In genomic region chr19:43799502-43800142, GRCh38 we compare ENCODE assay signal across 10 cellular contexts. TPM values are rescaled to one million over a fixed set of nuclear protein-coding genes. Genes with fewer than 3 reads are reported as not detected.
DNase-seq lines count a peak whose midpoint lies in the region; ATAC-seq and TF ChIP-seq lines count a peak whose summit lies in the region.
"Had no signal": no experiment of that assay in that cellular context is flagged by ENCODE, and none has a peak within 500 bp of the region (broad histone marks: within the 10 kb centered on the region; RNA-seq: fewer than 3 reads in every experiment).

No MANE protein-coding gene starts in this region.

- no peaks in the 10 kb centered on the region for H3K9me3 Mint-ChIP-seq in dendritic cell treated with granulocyte-macrophage colony-stimulating factor and Interleukin-4, amounts not matched to agents 40 ng/mL and 50 ng/mL, for 4 days
- no peaks in the 10 kb centered on the region for H3K9me3 Mint-ChIP-seq in natural killer cell

- peaks cover 53% of the 10 kb centered on the region for H3K27me3 Mint-ChIP-seq in dendritic cell treated with granulocyte-macrophage colony-stimulating factor and Interleukin-4, amounts not matched to agents 40 ng/mL and 50 ng/mL, for 4 days
- peaks cover 5 to 33% of the 10 kb centered on the region in 2 donors for H3K27me3 Mint-ChIP-seq in natural killer cell (ENCODE audit: low read depth in 2 of 2)

- ATAC-seq in natural killer cell: no peak

- H3K36me3 Mint-ChIP-seq in dendritic cell treated with granulocyte-macrophage colony-stimulating factor and Interleukin-4, amounts not matched to agents 40 ng/mL and 50 ng/mL, for 4 days (ENCODE audit: low read depth): no peaks in the 10 kb centered on the region
- no peaks in the 10 kb centered on the region for H3K36me3 Mint-ChIP-seq in natural killer cell

- intact Hi-C loops in dendritic cell treated with granulocyte-macrophage colony-stimulating factor and Interleukin-4, amounts not matched to agents 40 ng/mL and 50 ng/mL, for 4 days (cut with micrococcal nuclease): no loop called here
- intact Hi-C loops in natural killer cell (cut with micrococcal nuclease): no loop called here

- H3K27ac Mint-ChIP-seq in dendritic cell treated with granulocyte-macrophage colony-stimulating factor and Interleukin-4, amounts not matched to agents 40 ng/mL and 50 ng/mL, for 4 days: no peak overlapping the region
- H3K27ac Mint-ChIP-seq in natural killer cell: peak overlapping the region in 1 of 2 donors; percentile 42

- peaks cover 39% of the 10 kb centered on the region for H3K4me1 Mint-ChIP-seq in dendritic cell treated with granulocyte-macrophage colony-stimulating factor and Interleukin-4, amounts not matched to agents 40 ng/mL and 50 ng/mL, for 4 days (ENCODE audit: low read depth)
- H3K4me1 Mint-ChIP-seq in natural killer cell: peaks cover 0 to 13% of the 10 kb centered on the region in 2 donors

- H3K4me3 Mint-ChIP-seq in dendritic cell treated with granulocyte-macrophage colony-stimulating factor and Interleukin-4, amounts not matched to agents 40 ng/mL and 50 ng/mL, for 4 days: peak overlapping the region; percentile 74
- H3K4me3 Mint-ChIP-seq in natural killer cell: peak overlapping the region; percentile 81

- DNase-seq in DMS53 treated with DMSO at 0.1 percent for 48 hours (lab: John Stamatoyannopoulos, UW; ENCODE audit: unreplicated experiment) (peak; percentile 35), NCI-H146 (lab: John Stamatoyannopoulos, UW) (peak; percentile 81), natural killer cell (no peak), Ammon's horn (ENCODE audit: low spot score) (no peak), NCI-H2171 treated with DMSO at 0.1 percent for 48 hours (lab: John Stamatoyannopoulos, UW) (no peak), HuH-7.5 (ENCODE audit: low spot score) (no peak)
- DNase-seq: cortex of kidney, NCI-H2227 treated with DMSO at 0.1 percent for 48 hours, ovary had no signal

- no peak for TF ChIP-seq CTCF in natural killer cell (IDR thresholded peaks at IDR 0.05)

RNA-seq across cellular contexts. Expression of gene LYPD5, which starts 2.6 kb away (rescaled TPM):
- total RNA-seq in natural killer cell: not detected

RNA-seq across cellular contexts. Expression of gene KCNN4, which starts 18.8 kb away (rescaled TPM):
- total RNA-seq in natural killer cell: 1 to 10 TPM in 2 of 3 donors, under 1 TPM in 1; 0.72 to 7.1 (median 1.4) TPM

RNA-seq across cellular contexts. Expression of gene ZNF283, which starts 27.5 kb away (rescaled TPM):
- total RNA-seq in natural killer cell: 1 to 10 TPM; 4.1 to 8.0 (median 7.1) TPM

RNA-seq across cellular contexts. Expression of gene SMG9, which starts 44.9 kb away (rescaled TPM):
- 10 to 100 TPM; 23.3 to 37.4 (median 28.3) TPM for total RNA-seq in natural killer cell

Comparison
In these comparisons a context has a peak if more than half of its experiments do, and no peak if none do; other contexts are left out.
1. DNase-seq: peak in DMS53 treated with DMSO at 0.1 percent for 48 hours (single experiment) and NCI-H146 (single experiment); none in natural killer cell (single experiment), Ammon's horn (single experiment), NCI-H2171 treated with DMSO at 0.1 percent for 48 hours (single experiment) and HuH-7.5 (single experiment).